In genomic region chr16:11619327-11619851, GRCh38 we compare ENCODE assay signal across 10 cellular contexts. TPM values are rescaled to one million over a fixed set of nuclear protein-coding genes. Genes with fewer than 3 reads are reported as not detected.
DNase-seq lines count a peak whose midpoint lies in the region; ATAC-seq and TF ChIP-seq lines count a peak whose summit lies in the region.
"Had no signal": no experiment of that assay in that cellular context is flagged by ENCODE, and none has a peak within 500 bp of the region (broad histone marks: within the 10 kb centered on the region; RNA-seq: fewer than 3 reads in every experiment).

No MANE protein-coding gene starts in this region.

- no peaks in the 10 kb centered on the region for H3K9me3 Mint-ChIP-seq in MCF 10A (ENCODE audit: unreplicated experiment)
- H3K9me3 Mint-ChIP-seq in effector memory CD8-positive, alpha-beta T cell: peaks cover 0 to 6% of the 10 kb centered on the region in 2 donors
- peaks cover 5 to 8% of the 10 kb centered on the region in 2 donors for H3K9me3 Mint-ChIP-seq in stimulated activated naive CD8-positive, alpha-beta T cell treated with anti-CD3 and anti-CD28 coated beads, Interleukin-15, amount 100 ng/mL, for 72 hours

- intact Hi-C loops in breast epithelium (cut with DNase I; ENCODE audit: low total_unique reads) (no loop called here), MCF 10A (cut with micrococcal nuclease) (no loop called here), posterior vena cava (cut with DNase I) (no loop called here)

- H3K36me3 Mint-ChIP-seq in MCF 10A (ENCODE audit: insufficient read depth, unreplicated experiment): no peaks in the 10 kb centered on the region
- peaks cover 19% of the 10 kb centered on the region for H3K36me3 Mint-ChIP-seq in effector memory CD8-positive, alpha-beta T cell (ENCODE audit: insufficient read depth)

- no peak overlapping the region for H3K4me3 Mint-ChIP-seq in MCF 10A (ENCODE audit: unreplicated experiment)
- peak overlapping the region; percentile 84 to 86 for H3K4me3 Mint-ChIP-seq in effector memory CD8-positive, alpha-beta T cell
- H3K4me3 Mint-ChIP-seq in stimulated activated naive CD8-positive, alpha-beta T cell treated with anti-CD3 and anti-CD28 coated beads, Interleukin-15, amount 100 ng/mL, for 72 hours: peak overlapping the region in 1 of 2 donors; percentile 24

- H3K27me3 Mint-ChIP-seq in MCF 10A (ENCODE audit: insufficient read depth, unreplicated experiment): no peaks in the 10 kb centered on the region
- H3K27me3 Mint-ChIP-seq in effector memory CD8-positive, alpha-beta T cell: no peaks in the 10 kb centered on the region
- H3K27me3 Mint-ChIP-seq in stimulated activated naive CD8-positive, alpha-beta T cell treated with anti-CD3 and anti-CD28 coated beads, Interleukin-15, amount 100 ng/mL, for 72 hours: no peaks in the 10 kb centered on the region

- POLR2A ChIA-PET in MCF 10A (lab: Yijun Ruan, JAX): interaction anchor here (0.6 to 1.4 kb wide), 3 partner anchors 9 to 261 kb away, joined by 3 to 4 read pairs (median 4); no protein-coding TSS in a partner anchor

- H3K27ac ChIP-seq in breast epithelium: peak overlapping the region; percentile 42 to 52

- H3K4me1 Mint-ChIP-seq in MCF 10A (ENCODE audit: insufficient read depth, unreplicated experiment): peaks cover 11% of the 10 kb centered on the region
- H3K4me1 Mint-ChIP-seq in effector memory CD8-positive, alpha-beta T cell (ENCODE audit: low read depth in 2 of 2): peaks cover 46 to 53% of the 10 kb centered on the region in 2 donors
- peaks cover 78% of the 10 kb centered on the region for H3K4me1 Mint-ChIP-seq in stimulated activated naive CD8-positive, alpha-beta T cell treated with anti-CD3 and anti-CD28 coated beads, Interleukin-15, amount 100 ng/mL, for 72 hours

- no TSS peak for BruUV-seq in MCF 10A (replicated peaks; lab: Mats Ljungman, UMichigan)

- H3K36me3 ChIP-seq in breast epithelium: no peaks in the 10 kb centered on the region

- no peak for DNase-seq in breast epithelium (ENCODE audit: low spot score in 2 of 2)
- no peak for DNase-seq in MCF 10A (ENCODE audit: unreplicated experiment)
- DNase-seq in M059J (ENCODE audit: low read depth): peak; percentile 75
- peak; percentile 21 to 36 (median 28) for DNase-seq in effector memory CD8-positive, alpha-beta T cell
- peak in 1 of 2 donors; percentile 34 for DNase-seq in stimulated activated naive CD8-positive, alpha-beta T cell treated with anti-CD3 and anti-CD28 coated beads, Interleukin-15, amount 100 ng/mL, for 72 hours
- no peak for DNase-seq in posterior vena cava (ENCODE audit: low spot score)
- DNase-seq in inferior parietal cortex (ENCODE audit: extremely low spot score): no peak
- no peak for DNase-seq in anterior cingulate cortex (lab: John Stamatoyannopoulos, UW)
- DNase-seq: EL, NCI-H82 had no signal

- peaks cover 3 to 5% of the 10 kb centered on the region in 2 donors for H3K4me1 ChIP-seq in breast epithelium

- no peaks in the 10 kb centered on the region for H3K27me3 ChIP-seq in breast epithelium

- CTCF ChIA-PET in MCF 10A (lab: Yijun Ruan, JAX): interaction anchor here (0.5 to 1.0 kb wide), 4 partner anchors 8 to 78 kb away, joined by 3 to 6 read pairs (median 4); no protein-coding TSS in a partner anchor

- TF ChIP-seq CTCF in breast epithelium (IDR thresholded peaks at IDR 0.05) (no peak), MCF 10A (IDR thresholded peaks at IDR 0.05; ENCODE audit: unreplicated experiment) (no peak)

- no peak overlapping the region for H3K27ac Mint-ChIP-seq in MCF 10A (ENCODE audit: low read depth, unreplicated experiment)
- H3K27ac Mint-ChIP-seq in effector memory CD8-positive, alpha-beta T cell: peak overlapping the region; percentile 97
- H3K27ac Mint-ChIP-seq in stimulated activated naive CD8-positive, alpha-beta T cell treated with anti-CD3 and anti-CD28 coated beads, Interleukin-15, amount 100 ng/mL, for 72 hours: no peak overlapping the region

- TF ChIP-seq POLR2A in breast epithelium (IDR thresholded peaks at IDR 0.05): no peak

- peak; percentile 66 for ATAC-seq in effector memory CD8-positive, alpha-beta T cell (replicated peaks)
- peak; percentile 71 for ATAC-seq in stimulated activated naive CD8-positive, alpha-beta T cell treated with anti-CD3 and anti-CD28 coated beads, Interleukin-15, amount 100 ng/mL, for 72 hours

- no peak overlapping the region for H3K4me3 ChIP-seq in breast epithelium

- H3K9me3 ChIP-seq in breast epithelium: no peaks in the 10 kb centered on the region

RNA-seq across cellular contexts. Expression of gene LITAF, which starts 32.7 kb away (rescaled TPM):
- total RNA-seq in breast epithelium (100 to 1,000 TPM in 1 of 3 donors, 10 to 100 TPM in 2; 50.6 to 109 (median 59.0) TPM), MCF 10A (2022) (120 and 161 TPM in 2 replicates), posterior vena cava (10 to 100 TPM; 70.0 to 76.4 TPM)
- total RNA-seq in M059J (2014; rRNA removed; shearing (Covaris generic)): 68.6 and 95.0 TPM in 2 replicates

RNA-seq across cellular contexts. Expression of gene SNN, which starts 48.9 kb away (rescaled TPM):
- 10 to 100 TPM; 16.4 to 68.3 (median 18.7) TPM for total RNA-seq in breast epithelium
- 1.9 and 5.8 TPM in 2 replicates for total RNA-seq in MCF 10A (2022)
- total RNA-seq in M059J (2014; rRNA removed; shearing (Covaris generic)): 9.2 and 14.7 TPM in 2 replicates
- total RNA-seq in posterior vena cava: 10 to 100 TPM; 17.9 to 19.7 TPM

Comparison
In these comparisons a context has a peak if more than half of its experiments do, and no peak if none do; other contexts are left out.
1. DNase-seq: peak in M059J (single experiment) and effector memory CD8-positive, alpha-beta T cell (3 of 3); none in breast epithelium (0 of 2), MCF 10A (single experiment), posterior vena cava (single experiment), inferior parietal cortex (single experiment) and anterior cingulate cortex (0 of 58).
2. H3K27ac Mint-ChIP-seq: peak in effector memory CD8-positive, alpha-beta T cell (2 of 2); none in MCF 10A (single experiment) and stimulated activated naive CD8-positive, alpha-beta T cell treated with anti-CD3 and anti-CD28 coated beads, Interleukin-15, amount 100 ng/mL, for 72 hours (0 of 2).